11 cellular contexts compared by ENCODE assay signal in the genomic region with DNA sequence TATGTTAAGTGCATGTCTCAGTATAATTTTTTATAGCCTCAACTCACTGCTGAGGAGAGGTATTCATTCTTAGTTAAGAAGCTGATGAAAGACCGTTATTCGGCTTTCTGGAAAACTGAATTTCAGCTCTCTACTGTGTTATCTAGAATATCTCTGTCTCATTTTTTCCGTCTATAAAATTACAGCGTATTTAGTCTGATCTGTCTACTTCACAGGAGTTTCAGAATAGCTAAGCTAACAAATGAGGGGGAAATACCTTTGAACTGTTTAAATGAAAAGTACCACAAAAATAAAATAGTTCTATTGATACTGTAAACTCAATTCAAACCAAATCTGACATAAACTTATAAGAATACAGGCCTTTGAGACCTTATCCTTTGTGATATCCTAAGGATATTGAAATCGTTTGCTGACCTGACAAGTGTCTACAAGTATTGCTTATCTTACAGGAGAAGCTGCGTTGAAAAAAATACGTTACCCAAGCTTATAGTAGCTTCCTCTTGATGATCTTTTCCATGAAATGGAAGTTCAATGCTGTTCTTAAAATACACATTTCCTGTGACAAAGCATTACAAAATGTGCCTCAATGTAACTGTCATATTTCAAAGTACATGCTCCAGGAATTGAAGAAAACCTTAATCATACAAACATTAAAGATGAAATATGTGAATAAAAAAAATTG.
DNase-seq lines count a peak whose midpoint lies in the region; ATAC-seq lines count a peak whose summit lies in the region.
"Had no signal": no experiment of that assay in that cellular context is flagged by ENCODE, and none has a peak within 500 bp of the region (broad histone marks: within the 10 kb centered on the region; RNA-seq: fewer than 3 reads in every experiment).

No MANE protein-coding gene starts in this region.

- intact Hi-C loops in activated T-helper 1 cell treated with anti-CD3 and anti-CD28 coated beads, Interleukin-12 subunit alpha, Interleukin-12 subunit beta, Interleukin-2, Interleukin-4 antibody, amounts not matched to agents 30 ng/mL and 10 ng/mL and 1 ng/mL, durations not matched to agents 14 hours and 24 hours and 36 hours (cut with micrococcal nuclease) = loop anchor here (1.0 to 5.0 kb wide), 9 partner anchors 32 to 1866 kb away; partner anchors contain the start of gene IL1RAP

- DNase-seq in activated T-cell treated with anti-CD3 and anti-CD28 coated beads, Interleukin-2, amount 50 U/mL, for 4 hours = no peak
- no peak for DNase-seq in activated T-cell treated with anti-CD3 and anti-CD28 coated beads for 4 hours
- DNase-seq in activated T-helper 1 cell treated with anti-CD3 and anti-CD28 coated beads, Interleukin-12 subunit alpha, Interleukin-12 subunit beta, Interleukin-2, Interleukin-4 antibody, amounts not matched to agents 30 ng/mL and 10 ng/mL and 1 ng/mL, durations not matched to agents 14 hours and 24 hours and 36 hours (ENCODE audit: low spot score) = no peak
- no peak for DNase-seq in stimulated activated naive B cell treated with anti-CD40 and anti-IgM and Interleukin-4, amounts not matched to agents 10 μg/mL and 1 μg/mL and 100 μg/mL, for 72 hours
- no peak for DNase-seq in DMS79 treated with DMSO at 0.1 percent for 48 hours (lab: John Stamatoyannopoulos, UW)
- DNase-seq in hepatic stellate cell (ENCODE audit: low spot score) = no peak
- DNase-seq in DMS153 treated with DMSO at 0.1 percent for 48 hours (lab: John Stamatoyannopoulos, UW; ENCODE audit: unreplicated experiment) = no peak
- DNase-seq: activated CD8-positive, alpha-beta memory T cell treated with anti-CD3 and anti-CD28 coated beads for 24 hours; heart left ventricle; stimulated activated CD4-positive, alpha-beta T cell treated with anti-CD3 and anti-CD28 coated beads, Interleukin-4, amount 100 ng/mL, for 24 hours had no signal

- H3K4me1 Mint-ChIP-seq in activated T-cell treated with anti-CD3 and anti-CD28 coated beads, Interleukin-2, amount 50 U/mL, for 4 hours (ENCODE audit: low read depth) = peaks cover 48% of the 10 kb centered on the region
- H3K4me1 Mint-ChIP-seq in activated T-helper 1 cell treated with anti-CD3 and anti-CD28 coated beads, Interleukin-12 subunit alpha, Interleukin-12 subunit beta, Interleukin-2, Interleukin-4 antibody, amounts not matched to agents 30 ng/mL and 10 ng/mL and 1 ng/mL, durations not matched to agents 14 hours and 24 hours and 36 hours (ENCODE audit: low read depth) = peaks cover 97% of the 10 kb centered on the region
- H3K4me1 Mint-ChIP-seq in stimulated activated naive B cell treated with anti-CD40 and anti-IgM and Interleukin-4, amounts not matched to agents 10 μg/mL and 1 μg/mL and 100 μg/mL, for 72 hours = peaks cover 22 to 64% of the 10 kb centered on the region in 2 donors

- H3K27ac Mint-ChIP-seq in activated T-helper 1 cell treated with anti-CD3 and anti-CD28 coated beads, Interleukin-12 subunit alpha, Interleukin-12 subunit beta, Interleukin-2, Interleukin-4 antibody, amounts not matched to agents 30 ng/mL and 10 ng/mL and 1 ng/mL, durations not matched to agents 14 hours and 24 hours and 36 hours = peak overlapping the region; percentile 97
- peak overlapping the region; percentile 94 for H3K27ac Mint-ChIP-seq in stimulated activated naive B cell treated with anti-CD40 and anti-IgM and Interleukin-4, amounts not matched to agents 10 μg/mL and 1 μg/mL and 100 μg/mL, for 72 hours

- H3K27me3 Mint-ChIP-seq in activated T-cell treated with anti-CD3 and anti-CD28 coated beads, Interleukin-2, amount 50 U/mL, for 4 hours (ENCODE audit: low read depth) = no peaks in the 10 kb centered on the region
- H3K27me3 Mint-ChIP-seq in activated T-helper 1 cell treated with anti-CD3 and anti-CD28 coated beads, Interleukin-12 subunit alpha, Interleukin-12 subunit beta, Interleukin-2, Interleukin-4 antibody, amounts not matched to agents 30 ng/mL and 10 ng/mL and 1 ng/mL, durations not matched to agents 14 hours and 24 hours and 36 hours (ENCODE audit: insufficient read depth) = no peaks in the 10 kb centered on the region
- no peaks in the 10 kb centered on the region for H3K27me3 Mint-ChIP-seq in stimulated activated naive B cell treated with anti-CD40 and anti-IgM and Interleukin-4, amounts not matched to agents 10 μg/mL and 1 μg/mL and 100 μg/mL, for 72 hours

- ATAC-seq in activated T-cell treated with anti-CD3 and anti-CD28 coated beads, Interleukin-2, amount 50 U/mL, for 4 hours = peak; percentile 91
- peak; percentile 41 for ATAC-seq in HG03460 (IDR thresholded peaks at IDR 0.05; ENCODE audit: unreplicated experiment)
- peak; percentile 78 to 81 for ATAC-seq in stimulated activated naive B cell treated with anti-CD40 and anti-IgM and Interleukin-4, amounts not matched to agents 10 μg/mL and 1 μg/mL and 100 μg/mL, for 72 hours (replicated peaks)

- peaks cover 17% of the 10 kb centered on the region for H3K36me3 Mint-ChIP-seq in activated T-cell treated with anti-CD3 and anti-CD28 coated beads, Interleukin-2, amount 50 U/mL, for 4 hours (ENCODE audit: insufficient read depth)
- peaks cover 46% of the 10 kb centered on the region for H3K36me3 Mint-ChIP-seq in activated T-helper 1 cell treated with anti-CD3 and anti-CD28 coated beads, Interleukin-12 subunit alpha, Interleukin-12 subunit beta, Interleukin-2, Interleukin-4 antibody, amounts not matched to agents 30 ng/mL and 10 ng/mL and 1 ng/mL, durations not matched to agents 14 hours and 24 hours and 36 hours (ENCODE audit: low read depth)
- peaks cover 2 to 5% of the 10 kb centered on the region in 2 donors for H3K36me3 Mint-ChIP-seq in stimulated activated naive B cell treated with anti-CD40 and anti-IgM and Interleukin-4, amounts not matched to agents 10 μg/mL and 1 μg/mL and 100 μg/mL, for 72 hours

- H3K4me3 Mint-ChIP-seq in activated T-cell treated with anti-CD3 and anti-CD28 coated beads, Interleukin-2, amount 50 U/mL, for 4 hours = peak overlapping the region; percentile 55
- peak overlapping the region; percentile 74 for H3K4me3 Mint-ChIP-seq in activated T-helper 1 cell treated with anti-CD3 and anti-CD28 coated beads, Interleukin-12 subunit alpha, Interleukin-12 subunit beta, Interleukin-2, Interleukin-4 antibody, amounts not matched to agents 30 ng/mL and 10 ng/mL and 1 ng/mL, durations not matched to agents 14 hours and 24 hours and 36 hours
- H3K4me3 Mint-ChIP-seq in stimulated activated naive B cell treated with anti-CD40 and anti-IgM and Interleukin-4, amounts not matched to agents 10 μg/mL and 1 μg/mL and 100 μg/mL, for 72 hours = peak overlapping the region; percentile 64 to 66

- no peaks in the 10 kb centered on the region for H3K9me3 Mint-ChIP-seq in activated T-cell treated with anti-CD3 and anti-CD28 coated beads, Interleukin-2, amount 50 U/mL, for 4 hours
- H3K9me3 Mint-ChIP-seq in activated T-helper 1 cell treated with anti-CD3 and anti-CD28 coated beads, Interleukin-12 subunit alpha, Interleukin-12 subunit beta, Interleukin-2, Interleukin-4 antibody, amounts not matched to agents 30 ng/mL and 10 ng/mL and 1 ng/mL, durations not matched to agents 14 hours and 24 hours and 36 hours = peaks cover 17% of the 10 kb centered on the region
- H3K9me3 Mint-ChIP-seq in stimulated activated naive B cell treated with anti-CD40 and anti-IgM and Interleukin-4, amounts not matched to agents 10 μg/mL and 1 μg/mL and 100 μg/mL, for 72 hours = no peaks in the 10 kb centered on the region

Comparison
In these comparisons a context has a peak if more than half of its experiments do, and no peak if none do; other contexts are left out.
1. ATAC-seq: peak in every context shown above with its lines; median percentile 91 in activated T-cell treated with anti-CD3 and anti-CD28 coated beads, Interleukin-2, amount 50 U/mL, for 4 hours; 80 in stimulated activated naive B cell treated with anti-CD40 and anti-IgM and Interleukin-4, amounts not matched to agents 10 μg/mL and 1 μg/mL and 100 μg/mL, for 72 hours; 41 in HG03460.